ENCODE assay signal across 14 cellular contexts in genomic region chr12:109735825-109736551, GRCh38. TPM values are rescaled to one million over a fixed set of nuclear protein-coding genes. Genes with fewer than 3 reads are reported as not detected.
DNase-seq lines count a peak whose midpoint lies in the region; ATAC-seq and TF ChIP-seq lines count a peak whose summit lies in the region.
"Had no signal": no experiment of that assay in that cellular context is flagged by ENCODE, and none has a peak within 500 bp of the region (broad histone marks: within the 10 kb centered on the region; RNA-seq: fewer than 3 reads in every experiment).

No MANE protein-coding gene starts in this region.

- H3K36me3 ChIP-seq in right lobe of liver = no peaks in the 10 kb centered on the region
- no peaks in the 10 kb centered on the region for H3K36me3 ChIP-seq in suprapubic skin
- no peaks in the 10 kb centered on the region for H3K36me3 ChIP-seq in PC-3 (ENCODE audit: low read depth, low read length)
- H3K36me3 ChIP-seq: SJSA1 had no signal

- H3K9me3 ChIP-seq in right lobe of liver (no peaks in the 10 kb centered on the region), suprapubic skin (no peaks in the 10 kb centered on the region), PC-3 (ENCODE audit: low read length) (no peaks in the 10 kb centered on the region)
- H3K9me3 ChIP-seq: SJSA1 had no signal

- H3K4me3 Mint-ChIP-seq in activated naive CD4-positive, alpha-beta T cell treated with anti-CD3 and anti-CD28 coated beads for 36 hours = no peak overlapping the region
- H3K4me3 Mint-ChIP-seq: activated naive CD8-positive, alpha-beta T cell treated with anti-CD3 and anti-CD28 coated beads, Interleukin-2, amount 50 U/mL, for 24 hours had no signal

- H3K27me3 ChIP-seq in right lobe of liver (no peaks in the 10 kb centered on the region), suprapubic skin (peaks cover 18% of the 10 kb centered on the region), PC-3 (ENCODE audit: low read length) (no peaks in the 10 kb centered on the region)
- H3K27me3 ChIP-seq: SJSA1 had no signal

- no peak for TF ChIP-seq EP300 in suprapubic skin (IDR thresholded peaks at IDR 0.05)

- no TSS peak for BruUV-seq in PC-3 (replicated peaks; lab: Mats Ljungman, UMichigan)

- CTCF ChIA-PET in activated naive CD4-positive, alpha-beta T cell treated with anti-CD3 and anti-CD28 coated beads for 36 hours (lab: Charles Lee) = no interaction called here
- CTCF ChIA-PET in PC-3 (lab: Charles Lee) = no interaction called here

- H3K4me1 ChIP-seq in right lobe of liver (peaks cover 0 to 37% (median 17%) of the 10 kb centered on the region in 4 donors), suprapubic skin (no peaks in the 10 kb centered on the region), PC-3 (ENCODE audit: insufficient read depth, low read length) (no peaks in the 10 kb centered on the region)

- peaks cover 22% of the 10 kb centered on the region for H3K27me3 Mint-ChIP-seq in activated naive CD4-positive, alpha-beta T cell treated with anti-CD3 and anti-CD28 coated beads for 36 hours (ENCODE audit: low read depth)

- no peaks in the 10 kb centered on the region for H3K9me3 Mint-ChIP-seq in activated naive CD4-positive, alpha-beta T cell treated with anti-CD3 and anti-CD28 coated beads for 36 hours
- H3K9me3 Mint-ChIP-seq: activated naive CD8-positive, alpha-beta T cell treated with anti-CD3 and anti-CD28 coated beads, Interleukin-2, amount 50 U/mL, for 24 hours had no signal

- no peaks in the 10 kb centered on the region for H3F3A ChIP-seq in PC-3 (ENCODE audit: low read length, unreplicated experiment)

- no peak overlapping the region for H3K4me2 ChIP-seq in PC-3 (ENCODE audit: low read length)

- H4K20me1 ChIP-seq in PC-3 (ENCODE audit: low read length) = no peaks in the 10 kb centered on the region

- TF ChIP-seq POLR2A in right lobe of liver (IDR thresholded peaks at IDR 0.05) (no peak), suprapubic skin (IDR thresholded peaks at IDR 0.05) (no peak)

- H3K36me3 Mint-ChIP-seq in activated naive CD4-positive, alpha-beta T cell treated with anti-CD3 and anti-CD28 coated beads for 36 hours (ENCODE audit: low read depth) = no peaks in the 10 kb centered on the region

- no peak overlapping the region for H3K9ac ChIP-seq in PC-3 (ENCODE audit: low read length)

- no peak overlapping the region for H2AFZ ChIP-seq in PC-3 (ENCODE audit: low read length)

- H3K79me2 ChIP-seq in PC-3 (ENCODE audit: low read length) = no peaks in the 10 kb centered on the region

- TF ChIP-seq CTCF in right lobe of liver (IDR thresholded peaks at IDR 0.05) (no peak), suprapubic skin (IDR thresholded peaks at IDR 0.05) (no peak), PC-3 (conservative IDR thresholded peaks at IDR 0.05; ENCODE audit: low read depth, low read length) (no peak)

- in situ Hi-C loops in G401 (cut with HindIII; ENCODE audit: low sequenced_read_pairs) = no loop called here

- POLR2A ChIA-PET in PC-3 (lab: Charles Lee; ENCODE audit: unreplicated experiment) = no interaction called here

- intact Hi-C loops in activated naive CD4-positive, alpha-beta T cell treated with anti-CD3 and anti-CD28 coated beads for 36 hours (cut with micrococcal nuclease) = no loop called here
- intact Hi-C loops in right lobe of liver (cut with DNase I) = no loop called here
- intact Hi-C loops in PC-3 (cut with micrococcal nuclease) = no loop called here

- H3K27ac ChIP-seq in right lobe of liver (no peak overlapping the region), suprapubic skin (no peak overlapping the region), PC-3 (ENCODE audit: low read length) (no peak overlapping the region)
- H3K27ac ChIP-seq: SJSA1 had no signal

- 40% methylated on average over 6 of the region's 9 CpGs for WGBS in right lobe of liver (ENCODE audit: insufficient coverage, low coverage, low lambda C conversion rate, missing lambda C conversion rate)
- 74% methylated on average over 9 of the region's 9 CpGs for WGBS in suprapubic skin

- H3K27ac Mint-ChIP-seq in activated naive CD4-positive, alpha-beta T cell treated with anti-CD3 and anti-CD28 coated beads for 36 hours = no peak overlapping the region
- H3K27ac Mint-ChIP-seq: activated naive CD8-positive, alpha-beta T cell treated with anti-CD3 and anti-CD28 coated beads, Interleukin-2, amount 50 U/mL, for 24 hours had no signal

- ATAC-seq in esophagus mucosa (peak; percentile 19), right lobe of liver (peak; percentile 78 to 85 (median 84)), PC-3 (no peak)

- DNase-seq in activated naive CD4-positive, alpha-beta T cell treated with anti-CD3 and anti-CD28 coated beads for 36 hours = peak; percentile 3
- DNase-seq in activated naive CD4-positive, alpha-beta T cell (lab: John Stamatoyannopoulos, UW) = no peak
- DNase-seq in right lobe of liver = peak; percentile 53 to 90 (median 84)
- peak; percentile 36 to 58 for DNase-seq in suprapubic skin (ENCODE audit: low spot score in 2 of 2)
- DNase-seq in G401 (ENCODE audit: low spot score) = no peak
- no peak for DNase-seq in LoVo (ENCODE audit: low spot score)
- DNase-seq in PC-3 = no peak
- DNase-seq: GDM1; NCI-H1092 treated with DMSO at 0.1 percent for 48 hours; NCI-H345; stimulated activated CD4-positive, alpha-beta T cell treated with anti-CD3 and anti-CD28 coated beads, Interleukin-4, amount 100 ng/mL, for 1 hour had no signal

- H3K9me2 ChIP-seq in PC-3 (replicated peaks; ENCODE audit: low read length) = no peaks in the 10 kb centered on the region

- H3K4me3 ChIP-seq in right lobe of liver = no peak overlapping the region
- H3K4me3 ChIP-seq in suprapubic skin = no peak overlapping the region
- H3K4me3 ChIP-seq in PC-3 (ENCODE audit: low read length) = no peak overlapping the region
- H3K4me3 ChIP-seq: SJSA1 had no signal

- no peaks in the 10 kb centered on the region for H3K4me1 Mint-ChIP-seq in activated naive CD4-positive, alpha-beta T cell treated with anti-CD3 and anti-CD28 coated beads for 36 hours (ENCODE audit: low read depth)
- H3K4me1 Mint-ChIP-seq: activated naive CD8-positive, alpha-beta T cell treated with anti-CD3 and anti-CD28 coated beads, Interleukin-2, amount 50 U/mL, for 24 hours had no signal

RNA-seq across cellular contexts. Expression of gene FAM222A, which starts 22.4 kb away (rescaled TPM):
- total RNA-seq in activated naive CD4-positive, alpha-beta T cell treated with anti-CD3 and anti-CD28 coated beads for 36 hours = under 1 TPM; 0.20 to 0.38 TPM
- 5.4 TPM for total RNA-seq in esophagus mucosa
- 1 to 10 TPM in 5 of 6 experiments, under 1 TPM in 1; 0.34 to 4.3 (median 1.2) TPM for total RNA-seq in right lobe of liver
- total RNA-seq in suprapubic skin = 1 to 10 TPM; 3.9 to 8.5 (median 6.6) TPM
- 4.0 and 9.0 TPM in 2 replicates for total RNA-seq in G401 (2014; rRNA removed; shearing (Covaris generic))
- total RNA-seq in PC-3 (2014; rRNA removed) = 11.7 and 15.3 TPM in 2 replicates

Comparison
In these comparisons a context has a peak if more than half of its experiments do, and no peak if none do; other contexts are left out.
1. DNase-seq: peak in activated naive CD4-positive, alpha-beta T cell treated with anti-CD3 and anti-CD28 coated beads for 36 hours (single experiment), right lobe of liver (3 of 3) and suprapubic skin (2 of 2); none in activated naive CD4-positive, alpha-beta T cell (0 of 4), G401 (single experiment), LoVo (single experiment) and PC-3 (single experiment).